16 cellular contexts compared by ENCODE assay signal in the genomic region with DNA sequence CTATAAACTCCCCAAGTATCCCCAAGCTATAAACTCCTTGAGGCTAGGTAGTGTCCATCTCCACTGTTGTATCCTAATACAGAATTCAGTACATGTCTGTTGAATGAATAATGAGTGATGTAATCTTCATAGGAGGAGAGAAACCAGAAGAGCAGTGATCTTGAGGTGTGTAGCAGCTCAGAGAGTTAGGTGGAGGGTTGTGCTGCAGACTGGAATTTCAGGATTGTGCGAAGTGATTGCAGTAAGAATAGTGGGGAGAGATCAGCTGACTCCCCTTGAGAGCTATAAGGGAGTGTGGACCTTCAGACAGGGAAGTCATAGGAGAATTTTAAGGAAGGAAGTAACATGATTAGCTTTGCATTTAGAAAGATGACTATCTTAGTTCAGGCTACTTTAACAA. TPM values are rescaled to one million over a fixed set of nuclear protein-coding genes. Genes with fewer than 3 reads are reported as not detected.
A peak's percentile ranks its signal among the peaks of the same experiment; 100 is the strongest.
DNase-seq lines count a peak whose midpoint lies in the region; ATAC-seq, FAIRE-seq and TF ChIP-seq lines count a peak whose summit lies in the region.
"Had no signal": no experiment of that assay in that cellular context is flagged by ENCODE, and none has a peak within 500 bp of the region (broad histone marks: within the 10 kb centered on the region; RNA-seq: fewer than 3 reads in every experiment).

No MANE protein-coding gene starts in this region.

- H3K4me1 ChIP-seq in lung (ENCODE audit: control insufficient read depth in 2 of 2, insufficient read depth in 2 of 2, low read length in 2 of 2), result peaks cover 0 to 2% of the 10 kb centered on the region in 2 donors
- peaks cover 0 to 45% (median 9%) of the 10 kb centered on the region in 12 donors for H3K4me1 ChIP-seq in heart left ventricle
- H3K4me1 ChIP-seq in gastrocnemius medialis, result peaks cover 11 to 13% of the 10 kb centered on the region in 2 donors

- peak; percentile 37 for ATAC-seq in lung (ENCODE audit: insufficient read depth, low FRiP score)
- ATAC-seq in GM19455 (IDR thresholded peaks at IDR 0.05; ENCODE audit: unreplicated experiment), result no peak
- ATAC-seq in heart left ventricle, result no peak
- no peak for ATAC-seq in gastrocnemius medialis
- ATAC-seq: activated naive CD8-positive, alpha-beta T cell treated with anti-CD3 and anti-CD28 coated beads, Interleukin-2, amount 50 U/mL, for 24 hours; psoas muscle; stimulated activated memory B cell treated with anti-CD40 and anti-IgM and Interleukin-4, amounts not matched to agents 10 μg/mL and 1 μg/mL and 100 μg/mL, for 72 hours had no signal

- H3K27me3 ChIP-seq in bronchial epithelial cell (ENCODE audit: control insufficient read depth, insufficient read depth, low read length) (no peaks in the 10 kb centered on the region), lung (ENCODE audit: control insufficient read depth, insufficient read depth) (no peaks in the 10 kb centered on the region), heart left ventricle (no peaks in the 10 kb centered on the region), gastrocnemius medialis (no peaks in the 10 kb centered on the region)

- peak; percentile 42 for DNase-seq in CD1c-positive myeloid dendritic cell (ENCODE audit: extremely low spot score)
- DNase-seq in LoVo (ENCODE audit: low spot score), result peak; percentile 12
- peak; percentile 87 for DNase-seq in bronchial epithelial cell (ENCODE audit: low read depth)
- DNase-seq in lung (ENCODE audit: low spot score), result peak; percentile 49
- DNase-seq in HUDEP-2 (lab: John Stamatoyannopoulos, UW; ENCODE audit: unreplicated experiment in 76 of 76), result no peak
- no peak for DNase-seq in heart left ventricle
- no peak for DNase-seq in gastrocnemius medialis
- DNase-seq: activated CD8-positive, alpha-beta memory T cell treated with anti-CD3 and anti-CD28 coated beads, Interleukin-2, amount 50 U/mL, for 48 hours; activated naive CD8-positive, alpha-beta T cell treated with anti-CD3 and anti-CD28 coated beads, Interleukin-2, amount 50 U/mL, for 24 hours; C1 segment of cervical spinal cord; effector CD4-positive, alpha-beta T cell; NCI-H345; psoas muscle; WERI-Rb-1 had no signal

- H3K4me3 ChIP-seq in bronchial epithelial cell (ENCODE audit: low read depth, low read length), result no peak overlapping the region
- no peak overlapping the region for H3K4me3 ChIP-seq in lung
- no peak overlapping the region for H3K4me3 ChIP-seq in heart left ventricle
- H3K4me3 ChIP-seq in gastrocnemius medialis, result no peak overlapping the region
- H3K4me3 ChIP-seq: psoas muscle had no signal

- H3K27ac ChIP-seq in lung (ENCODE audit: low read depth in 1 of 2, low read length in 1 of 2) (no peak overlapping the region), heart left ventricle (peak overlapping the region in 1 of 12 donors; percentile 79), gastrocnemius medialis (no peak overlapping the region)
- H3K27ac ChIP-seq: psoas muscle, WERI-Rb-1 had no signal

- in situ Hi-C loops in gastrocnemius medialis (cut with MboI; ENCODE audit: low sequenced_read_pairs in 4 of 4), result loop anchor here in 1 of 4 donors (10.0 kb wide), 1 partner anchor 75 kb away; a partner anchor contains a TSS

- H3K36me3 ChIP-seq in bronchial epithelial cell (ENCODE audit: control insufficient read depth, insufficient read depth, low read length) (no peaks in the 10 kb centered on the region), lung (ENCODE audit: control insufficient read depth in 2 of 2, insufficient read depth in 2 of 2, low read length in 2 of 2) (peaks cover 0 to 1% of the 10 kb centered on the region in 2 donors), heart left ventricle (peaks cover 0 to 7% (median 0%) of the 10 kb centered on the region in 9 donors), gastrocnemius medialis (no peaks in the 10 kb centered on the region)

- intact Hi-C loops in heart left ventricle (cut with DNase I) (loop anchor here in 4 of 10 donors (5.0 to 10.0 kb wide), 3 partner anchors 75 to 188 kb away; a partner anchor contains a TSS), gastrocnemius medialis (cut with DNase I; ENCODE audit: low total_unique reads) (no loop called here)

- peak; percentile 95 for FAIRE-seq in bronchial epithelial cell (lab: Jason Lieb, UNC)

- TF ChIP-seq CTCF in bronchial epithelial cell (IDR thresholded peaks at IDR 0.05; ENCODE audit: insufficient read depth, low read length, severe bottlenecking), result no peak
- TF ChIP-seq CTCF in lung (IDR thresholded peaks at IDR 0.05; ENCODE audit: control extremely low read depth, extremely low read depth), result no peak
- no peak for TF ChIP-seq CTCF in heart left ventricle (IDR thresholded peaks at IDR 0.05)
- no peak for TF ChIP-seq CTCF in gastrocnemius medialis (IDR thresholded peaks at IDR 0.05 in 4 of 5, conservative IDR thresholded peaks at IDR 0.05 in 1 of 5)

- H3K9me3 ChIP-seq in lung (ENCODE audit: control insufficient read depth in 2 of 2, insufficient read depth in 1 of 2, low read length in 1 of 2), result no peaks in the 10 kb centered on the region
- H3K9me3 ChIP-seq in heart left ventricle, result no peaks in the 10 kb centered on the region
- H3K9me3 ChIP-seq in gastrocnemius medialis, result no peaks in the 10 kb centered on the region
- H3K9me3 ChIP-seq: psoas muscle had no signal

- TF ChIP-seq POLR2A in heart left ventricle (IDR thresholded peaks at IDR 0.05) (no peak), gastrocnemius medialis (IDR thresholded peaks at IDR 0.05) (no peak)

- 18 to 48% methylated on average over 1 of the region's 1 CpG for WGBS in lung, 2 donors
- WGBS in heart left ventricle, 4 donors, result 69 to 86% (median 73%) methylated on average over 1 of the region's 1 CpG

RNA-seq across cellular contexts. Expression of a gene that starts 4.3 kb away (rescaled TPM):
- total RNA-seq in bronchial epithelial cell (37.1 and 53.3 TPM in 2 replicates), lung (10 to 100 TPM; 24.2 to 39.4 TPM), heart left ventricle (10 to 100 TPM in 8 of 9 donors, 1 to 10 TPM in 1; 10.0 to 21.2 (median 15.1) TPM), gastrocnemius medialis (10 to 100 TPM in 2 of 4 donors, 1 to 10 TPM in 2; 6.9 to 17.8 (median 10.6) TPM)
- polyA plus RNA-seq in lung (10 to 100 TPM; 15.0 to 24.6 TPM), heart left ventricle (10 to 100 TPM; 10.4 to 14.8 TPM)

Comparison
In these comparisons a context has a peak if more than half of its experiments do, and no peak if none do; other contexts are left out.
1. DNase-seq: peak in CD1c-positive myeloid dendritic cell (single experiment), LoVo (single experiment), bronchial epithelial cell (single experiment) and lung (single experiment); none in HUDEP-2 (0 of 76), heart left ventricle (0 of 5) and gastrocnemius medialis (0 of 2).